40 cellular contexts compared by ENCODE assay signal in genomic region chr5:41522193-41522786, GRCh38. TPM values are rescaled to one million over a fixed set of nuclear protein-coding genes. Genes with fewer than 3 reads are reported as not detected.
"Had no signal": no experiment of that assay in that cellular context is flagged by ENCODE, and none has a peak within 500 bp of the region (broad histone marks: within the 10 kb centered on the region; RNA-seq: fewer than 3 reads in every experiment).

No MANE protein-coding gene starts in this region.

- H3K9me3 Mint-ChIP-seq: activated CD4-positive, alpha-beta memory T cell treated with anti-CD3 and anti-CD28 coated beads for 36 hours; activated CD4-positive, alpha-beta T cell treated with anti-CD3 and anti-CD28 coated beads, Interleukin-2, amount 10 ng/mL, durations not matched to agents 24 days and 14 days; activated naive CD4-positive, alpha-beta T cell treated with anti-CD3 and anti-CD28 coated beads for 36 hours; activated naive CD4-positive, alpha-beta T cell treated with anti-CD3 and anti-CD28 coated beads, Interleukin-2, amount 50 U/mL, for 24 hours; activated naive CD8-positive, alpha-beta T cell treated with anti-CD3 and anti-CD28 coated beads for 36 hours; activated naive CD8-positive, alpha-beta T cell treated with anti-CD3 and anti-CD28 coated beads, Interleukin-2, amount 50 U/mL, for 24 hours; activated T-helper 1 cell treated with anti-CD3 and anti-CD28 coated beads, Interleukin-12 subunit alpha, Interleukin-12 subunit beta, Interleukin-2, Interleukin-4 antibody, amounts not matched to agents 30 ng/mL and 10 ng/mL and 1 ng/mL, durations not matched to agents 14 hours and 24 hours and 36 hours; activated T-helper 2 cell treated with anti-CD3 and anti-CD28 coated beads, Interferon-gamma antibody, Interleukin-2, Interleukin-4, amounts not matched to agents 10 μg/mL and 5 μg/mL and 100 μg/mL, durations not matched to agents 14 hours and 24 hours and 36 hours; brain; T-helper 2 cell treated with Interferon-gamma antibody and Interleukin-4, amounts not matched to agents 5 μg/mL and 100 μg/mL, for 36 hours had no signal

- H3K4me1 ChIP-seq: breast epithelium, esophagus muscularis mucosa, foreskin keratinocyte, gastrocnemius medialis had no signal

- H3K9me3 ChIP-seq: adrenal gland, breast epithelium, esophagus muscularis mucosa, gastrocnemius medialis, heart left ventricle had no signal

- H3K27me3 Mint-ChIP-seq: activated CD4-positive, alpha-beta memory T cell treated with anti-CD3 and anti-CD28 coated beads for 36 hours; activated CD4-positive, alpha-beta T cell treated with anti-CD3 and anti-CD28 coated beads, Interleukin-2, amount 10 ng/mL, durations not matched to agents 24 days and 14 days; activated naive CD4-positive, alpha-beta T cell treated with anti-CD3 and anti-CD28 coated beads, Interleukin-2, amount 50 U/mL, for 24 hours; activated naive CD8-positive, alpha-beta T cell treated with anti-CD3 and anti-CD28 coated beads for 36 hours; activated naive CD8-positive, alpha-beta T cell treated with anti-CD3 and anti-CD28 coated beads, Interleukin-2, amount 50 U/mL, for 24 hours; dendritic cell treated with granulocyte-macrophage colony-stimulating factor and Interleukin-4, amounts not matched to agents 40 ng/mL and 50 ng/mL, for 4 days; T-helper 17 cell had no signal

- H3K36me3 Mint-ChIP-seq: activated CD4-positive, alpha-beta memory T cell treated with anti-CD3 and anti-CD28 coated beads for 36 hours; activated CD8-positive, alpha-beta memory T cell treated with anti-CD3 and anti-CD28 coated beads, Interleukin-2, amount 10 ng/mL, durations not matched to agents 7 days and 5 days; activated naive CD4-positive, alpha-beta T cell treated with anti-CD3 and anti-CD28 coated beads, Interleukin-2, amount 50 U/mL, for 24 hours; activated naive CD8-positive, alpha-beta T cell treated with anti-CD3 and anti-CD28 coated beads for 36 hours; brain had no signal

- ATAC-seq: activated CD4-positive, alpha-beta T cell treated with anti-CD3 and anti-CD28 coated beads for 36 hours; activated CD8-positive, alpha-beta memory T cell treated with anti-CD3 and anti-CD28 coated beads, Interleukin-2, amount 10 ng/mL, durations not matched to agents 7 days and 5 days; activated CD8-positive, alpha-beta T cell treated with anti-CD3 and anti-CD28 coated beads, Interleukin-2, amount 10 ng/mL, durations not matched to agents 7 days and 5 days; activated naive CD8-positive, alpha-beta T cell treated with anti-CD3 and anti-CD28 coated beads, Interleukin-2, amount 50 U/mL, for 24 hours; foreskin keratinocyte; gastrocnemius medialis; heart left ventricle; T-helper 17 cell had no signal

- H3K4me1 Mint-ChIP-seq: activated CD4-positive, alpha-beta T cell treated with anti-CD3 and anti-CD28 coated beads for 36 hours; activated CD4-positive, alpha-beta T cell treated with anti-CD3 and anti-CD28 coated beads, Interleukin-2, amount 10 ng/mL, durations not matched to agents 24 days and 14 days; activated CD8-positive, alpha-beta memory T cell treated with anti-CD3 and anti-CD28 coated beads, Interleukin-2, amount 10 ng/mL, durations not matched to agents 7 days and 5 days; activated naive CD4-positive, alpha-beta T cell treated with anti-CD3 and anti-CD28 coated beads, Interleukin-2, amount 50 U/mL, for 24 hours; activated naive CD8-positive, alpha-beta T cell treated with anti-CD3 and anti-CD28 coated beads for 36 hours; activated naive CD8-positive, alpha-beta T cell treated with anti-CD3 and anti-CD28 coated beads, Interleukin-2, amount 50 U/mL, for 24 hours; brain; T-helper 17 cell had no signal

- H3K27ac Mint-ChIP-seq: activated CD4-positive, alpha-beta memory T cell treated with anti-CD3 and anti-CD28 coated beads for 36 hours; activated CD4-positive, alpha-beta T cell treated with anti-CD3 and anti-CD28 coated beads for 36 hours; activated CD4-positive, alpha-beta T cell treated with anti-CD3 and anti-CD28 coated beads, Interleukin-2, amount 10 ng/mL, durations not matched to agents 24 days and 14 days; activated CD8-positive, alpha-beta memory T cell treated with anti-CD3 and anti-CD28 coated beads, Interleukin-2, amount 10 ng/mL, durations not matched to agents 7 days and 5 days; activated CD8-positive, alpha-beta T cell treated with anti-CD3 and anti-CD28 coated beads, Interleukin-2, amount 10 ng/mL, durations not matched to agents 7 days and 5 days; activated naive CD4-positive, alpha-beta T cell treated with anti-CD3 and anti-CD28 coated beads for 36 hours; activated naive CD4-positive, alpha-beta T cell treated with anti-CD3 and anti-CD28 coated beads, Interleukin-2, amount 50 U/mL, for 24 hours; activated naive CD8-positive, alpha-beta T cell treated with anti-CD3 and anti-CD28 coated beads for 36 hours; activated naive CD8-positive, alpha-beta T cell treated with anti-CD3 and anti-CD28 coated beads, Interleukin-2, amount 50 U/mL, for 24 hours; activated T-helper 1 cell treated with anti-CD3 and anti-CD28 coated beads, Interleukin-12 subunit alpha, Interleukin-12 subunit beta, Interleukin-2, Interleukin-4 antibody, amounts not matched to agents 30 ng/mL and 10 ng/mL and 1 ng/mL, durations not matched to agents 14 hours and 24 hours and 36 hours; activated T-helper 2 cell treated with anti-CD3 and anti-CD28 coated beads, Interferon-gamma antibody, Interleukin-2, Interleukin-4, amounts not matched to agents 10 μg/mL and 5 μg/mL and 100 μg/mL, durations not matched to agents 14 hours and 24 hours and 36 hours; brain; dendritic cell treated with granulocyte-macrophage colony-stimulating factor and Interleukin-4, amounts not matched to agents 40 ng/mL and 50 ng/mL, for 4 days; T-helper 17 cell; T-helper 2 cell treated with Interferon-gamma antibody and Interleukin-4, amounts not matched to agents 5 μg/mL and 100 μg/mL, for 36 hours had no signal

- DNase-seq: activated CD4-positive, alpha-beta memory T cell treated with anti-CD3 and anti-CD28 coated beads for 36 hours; activated CD4-positive, alpha-beta T cell treated with anti-CD3 and anti-CD28 coated beads for 36 hours; activated CD4-positive, alpha-beta T cell treated with anti-CD3 and anti-CD28 coated beads, Interleukin-2, amount 10 ng/mL, durations not matched to agents 24 days and 14 days; activated CD4-positive, CD25-positive, alpha-beta regulatory T cell; activated CD4-positive, CD25-positive, alpha-beta regulatory T cell treated with anti-CD3 and anti-CD28 coated beads, Interleukin-2, amount 50 U/mL, for 72 hours; activated CD8-positive, alpha-beta memory T cell treated with anti-CD3 and anti-CD28 coated beads, Interleukin-2, amount 10 ng/mL, durations not matched to agents 7 days and 5 days; activated CD8-positive, alpha-beta memory T cell treated with anti-CD3 and anti-CD28 coated beads, Interleukin-2, amount 50 U/mL, for 4 hours; activated CD8-positive, alpha-beta T cell treated with anti-CD3 and anti-CD28 coated beads, Interleukin-2, amount 10 ng/mL, durations not matched to agents 7 days and 5 days; activated effector memory CD4-positive, alpha-beta T cell treated with anti-CD3 and anti-CD28 coated beads, Interleukin-2, amount 50 U/mL, for 16 hours; activated naive CD4-positive, alpha-beta T cell treated with anti-CD3 and anti-CD28 coated beads for 36 hours; activated naive CD8-positive, alpha-beta T cell treated with anti-CD3 and anti-CD28 coated beads for 36 hours; activated naive CD8-positive, alpha-beta T cell treated with anti-CD3 and anti-CD28 coated beads, Interleukin-2, amount 50 U/mL, for 24 hours; activated T-cell treated with anti-CD3 and anti-CD28 coated beads, Interleukin-2, amount 50 U/mL, for 1 hour; activated T-cell treated with anti-CD3 and anti-CD28 coated beads, Interleukin-2, amount 50 U/mL, for 48 hours; adrenal gland; amygdala; aorta; central memory CD4-positive, alpha-beta T cell; cerebellar nuclear complex; dorsolateral prefrontal cortex; effector memory CD4-positive, alpha-beta T cell; erythroblast; foreskin keratinocyte; gastrocnemius medialis; glutamatergic neuron; heart left ventricle; T-helper 17 cell; T1000; WERI-Rb-1 had no signal

- H3K4me3 ChIP-seq: adrenal gland, breast epithelium, cardiac muscle cell, coronary artery, dorsolateral prefrontal cortex, esophagus muscularis mucosa, gastrocnemius medialis, heart left ventricle had no signal

- H3K27ac ChIP-seq: adrenal gland, breast epithelium, cardiac muscle cell, coronary artery, dorsolateral prefrontal cortex, esophagus muscularis mucosa, foreskin keratinocyte, gastrocnemius medialis, heart left ventricle, WERI-Rb-1 had no signal

- H3K36me3 ChIP-seq: adrenal gland, breast epithelium, cardiac muscle cell, esophagus muscularis mucosa, gastrocnemius medialis, heart left ventricle, WERI-Rb-1 had no signal

- H3K27me3 ChIP-seq: adrenal gland, breast epithelium, cardiac muscle cell, esophagus muscularis mucosa, foreskin keratinocyte, gastrocnemius medialis, heart left ventricle had no signal

- H3K4me3 Mint-ChIP-seq: activated CD4-positive, alpha-beta memory T cell treated with anti-CD3 and anti-CD28 coated beads for 36 hours; activated CD4-positive, alpha-beta T cell treated with anti-CD3 and anti-CD28 coated beads for 36 hours; activated CD4-positive, alpha-beta T cell treated with anti-CD3 and anti-CD28 coated beads, Interleukin-2, amount 10 ng/mL, durations not matched to agents 24 days and 14 days; activated CD8-positive, alpha-beta memory T cell treated with anti-CD3 and anti-CD28 coated beads, Interleukin-2, amount 10 ng/mL, durations not matched to agents 7 days and 5 days; activated CD8-positive, alpha-beta T cell treated with anti-CD3 and anti-CD28 coated beads, Interleukin-2, amount 10 ng/mL, durations not matched to agents 7 days and 5 days; activated naive CD4-positive, alpha-beta T cell treated with anti-CD3 and anti-CD28 coated beads for 36 hours; activated naive CD4-positive, alpha-beta T cell treated with anti-CD3 and anti-CD28 coated beads, Interleukin-2, amount 50 U/mL, for 24 hours; activated naive CD8-positive, alpha-beta T cell treated with anti-CD3 and anti-CD28 coated beads for 36 hours; activated naive CD8-positive, alpha-beta T cell treated with anti-CD3 and anti-CD28 coated beads, Interleukin-2, amount 50 U/mL, for 24 hours; activated T-helper 1 cell treated with anti-CD3 and anti-CD28 coated beads, Interleukin-12 subunit alpha, Interleukin-12 subunit beta, Interleukin-2, Interleukin-4 antibody, amounts not matched to agents 30 ng/mL and 10 ng/mL and 1 ng/mL, durations not matched to agents 14 hours and 24 hours and 36 hours; brain; dendritic cell treated with granulocyte-macrophage colony-stimulating factor and Interleukin-4, amounts not matched to agents 40 ng/mL and 50 ng/mL, for 4 days; T-helper 17 cell; T-helper 2 cell treated with Interferon-gamma antibody and Interleukin-4, amounts not matched to agents 5 μg/mL and 100 μg/mL, for 36 hours had no signal

RNA-seq across cellular contexts. Expression of gene PLCXD3, which starts 11.9 kb away (rescaled TPM):
- total RNA-seq: activated CD4-positive, alpha-beta memory T cell treated with anti-CD3 and anti-CD28 coated beads for 36 hours; activated CD4-positive, alpha-beta T cell treated with anti-CD3 and anti-CD28 coated beads for 36 hours; activated CD4-positive, alpha-beta T cell treated with anti-CD3 and anti-CD28 coated beads, Interleukin-2, amount 10 ng/mL, durations not matched to agents 24 days and 14 days; activated CD8-positive, alpha-beta memory T cell treated with anti-CD3 and anti-CD28 coated beads for 36 hours; activated CD8-positive, alpha-beta memory T cell treated with anti-CD3 and anti-CD28 coated beads, Interleukin-2, amount 10 ng/mL, durations not matched to agents 7 days and 5 days; activated CD8-positive, alpha-beta T cell treated with anti-CD3 and anti-CD28 coated beads, Interleukin-2, amount 10 ng/mL, durations not matched to agents 7 days and 5 days; activated naive CD4-positive, alpha-beta T cell treated with anti-CD3 and anti-CD28 coated beads for 36 hours; activated naive CD8-positive, alpha-beta T cell treated with anti-CD3 and anti-CD28 coated beads for 36 hours; activated T-helper 1 cell treated with anti-CD3 and anti-CD28 coated beads, Interleukin-12 subunit alpha, Interleukin-12 subunit beta, Interleukin-2, Interleukin-4 antibody, amounts not matched to agents 30 ng/mL and 10 ng/mL and 1 ng/mL, durations not matched to agents 14 hours and 24 hours and 36 hours; activated T-helper 2 cell treated with anti-CD3 and anti-CD28 coated beads, Interferon-gamma antibody, Interleukin-2, Interleukin-4, amounts not matched to agents 10 μg/mL and 5 μg/mL and 100 μg/mL, durations not matched to agents 14 hours and 24 hours and 36 hours; foreskin keratinocyte; T-helper 17 cell had no signal
- polyA plus RNA-seq: foreskin keratinocyte had no signal
